In the genomic region with DNA sequence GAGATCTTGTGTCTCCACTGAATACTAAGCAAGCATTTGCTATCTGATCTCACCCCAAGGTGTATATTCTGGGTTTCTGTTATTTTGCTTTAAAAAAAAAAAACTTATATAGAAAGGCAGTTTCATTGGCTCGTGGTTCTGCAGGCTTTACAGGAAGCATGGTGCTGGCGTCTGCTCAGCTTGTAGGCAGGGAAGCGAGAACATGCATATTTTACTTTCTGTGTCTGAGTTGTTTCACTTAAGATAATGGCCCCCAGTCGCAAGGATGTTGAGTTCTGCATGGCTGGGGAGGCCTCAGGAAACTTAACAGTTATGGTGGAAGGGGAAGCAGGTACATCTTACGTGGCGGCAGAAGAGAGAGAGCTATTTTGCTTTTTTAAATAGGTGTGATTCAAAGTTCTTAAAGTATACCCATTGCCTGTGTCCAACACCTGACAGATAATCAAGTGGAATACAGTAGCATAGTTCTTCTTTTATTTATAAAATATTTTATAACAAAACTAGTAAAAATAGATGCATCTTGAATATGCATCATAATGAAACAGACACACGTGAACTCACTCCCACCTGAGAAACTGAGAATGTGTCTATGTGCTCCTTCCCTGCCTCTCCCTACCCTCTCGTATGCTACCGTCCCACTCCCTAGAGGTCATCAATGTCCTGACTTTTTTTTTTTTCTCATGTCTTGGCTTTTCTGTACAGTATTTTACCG, we compare ENCODE assay signal across 8 cellular contexts. TPM values are rescaled to one million over a fixed set of nuclear protein-coding genes. Genes with fewer than 3 reads are reported as not detected.
DNase-seq lines count a peak whose midpoint lies in the region; ATAC-seq and TF ChIP-seq lines count a peak whose summit lies in the region.

No MANE protein-coding gene starts in this region.

- ATAC-seq in activated T-cell treated with anti-CD3 and anti-CD28 coated beads, Interleukin-2, amount 50 U/mL, for 4 hours = no peak

- peak overlapping the region; percentile 60 for H3K9ac ChIP-seq in Karpas-422 (ENCODE audit: low read length)

- no peaks in the 10 kb centered on the region for H3K36me3 Mint-ChIP-seq in activated T-cell treated with anti-CD3 and anti-CD28 coated beads, Interleukin-2, amount 50 U/mL, for 4 hours (ENCODE audit: insufficient read depth)
- peaks cover 3% of the 10 kb centered on the region for H3K36me3 Mint-ChIP-seq in endothelial cell (ENCODE audit: low read depth, unreplicated experiment)

- 77% methylated on average over 10 of the region's 10 CpGs for WGBS in suprapubic skin

- TF ChIP-seq POLR2A in suprapubic skin (IDR thresholded peaks at IDR 0.05) = no peak

- peak overlapping the region; percentile 73 for H3K4me3 ChIP-seq in Karpas-422 (ENCODE audit: low read length)
- peak overlapping the region; percentile 84 for H3K4me3 ChIP-seq in suprapubic skin

- no peak for TF ChIP-seq EP300 in suprapubic skin (IDR thresholded peaks at IDR 0.05)

- no peaks in the 10 kb centered on the region for H3K9me3 Mint-ChIP-seq in activated T-cell treated with anti-CD3 and anti-CD28 coated beads, Interleukin-2, amount 50 U/mL, for 4 hours
- no peaks in the 10 kb centered on the region for H3K9me3 Mint-ChIP-seq in endothelial cell (ENCODE audit: unreplicated experiment)

- H3K36me3 ChIP-seq in Karpas-422 (ENCODE audit: insufficient read depth, low read length) (no peaks in the 10 kb centered on the region), suprapubic skin (no peaks in the 10 kb centered on the region)

- no peak for TF ChIP-seq CTCF in endothelial cell (IDR thresholded peaks at IDR 0.05; ENCODE audit: unreplicated experiment)
- no peak for TF ChIP-seq CTCF in suprapubic skin (IDR thresholded peaks at IDR 0.05)

- H3K9me2 ChIP-seq in Karpas-422 (replicated peaks; ENCODE audit: insufficient read depth, low read length) = no peaks in the 10 kb centered on the region

- no peaks in the 10 kb centered on the region for H3K27me3 Mint-ChIP-seq in activated T-cell treated with anti-CD3 and anti-CD28 coated beads, Interleukin-2, amount 50 U/mL, for 4 hours (ENCODE audit: low read depth)
- no peaks in the 10 kb centered on the region for H3K27me3 Mint-ChIP-seq in endothelial cell (ENCODE audit: unreplicated experiment)

- H3K9me3 ChIP-seq in Karpas-422 (ENCODE audit: low read length) = no peaks in the 10 kb centered on the region
- H3K9me3 ChIP-seq in suprapubic skin = no peaks in the 10 kb centered on the region

- peak overlapping the region; percentile 94 for H3K4me3 Mint-ChIP-seq in activated T-cell treated with anti-CD3 and anti-CD28 coated beads, Interleukin-2, amount 50 U/mL, for 4 hours
- peak overlapping the region; percentile 98 for H3K4me3 Mint-ChIP-seq in endothelial cell (ENCODE audit: unreplicated experiment)

- H3K27ac ChIP-seq in Karpas-422 (ENCODE audit: low read length) (peak overlapping the region; percentile 45), suprapubic skin (no peak overlapping the region)

- no peak overlapping the region for H3K27ac Mint-ChIP-seq in endothelial cell (ENCODE audit: unreplicated experiment)

- peak overlapping the region; percentile 100 for H3K4me2 ChIP-seq in Karpas-422 (ENCODE audit: low read depth, low read length, poor library complexity, severe bottlenecking)

- no peak for DNase-seq in activated T-cell treated with anti-CD3 and anti-CD28 coated beads, Interleukin-2, amount 50 U/mL, for 4 hours
- DNase-seq in activated T-cell treated with anti-CD3 and anti-CD28 coated beads for 4 hours (no peak), Karpas-422 (no peak), endothelial cell (ENCODE audit: low spot score) (no peak), suprapubic skin (ENCODE audit: low spot score in 2 of 2) (no peak), NCI-H1092 (lab: John Stamatoyannopoulos, UW) (no peak), KG1 (lab: John Stamatoyannopoulos, UW) (no peak)
- DNase-seq in stimulated activated CD8-positive, alpha-beta memory T cell treated with anti-CD3 and anti-CD28 coated beads, Interleukin-4, amount 100 ng/mL, for 48 hours = no peak

- H3K4me1 Mint-ChIP-seq in activated T-cell treated with anti-CD3 and anti-CD28 coated beads, Interleukin-2, amount 50 U/mL, for 4 hours (ENCODE audit: low read depth) = peaks cover 41% of the 10 kb centered on the region
- H3K4me1 Mint-ChIP-seq in endothelial cell (ENCODE audit: unreplicated experiment) = peaks cover 9% of the 10 kb centered on the region

- H3K79me2 ChIP-seq in Karpas-422 (ENCODE audit: low read length) = no peaks in the 10 kb centered on the region

- H4K20me1 ChIP-seq in Karpas-422 (ENCODE audit: insufficient read depth, low read depth, low read length) = no peaks in the 10 kb centered on the region

- H2AFZ ChIP-seq in Karpas-422 (ENCODE audit: low read length) = peak overlapping the region; percentile 100

- no peaks in the 10 kb centered on the region for H3K27me3 ChIP-seq in Karpas-422 (ENCODE audit: low read length)
- H3K27me3 ChIP-seq in suprapubic skin = no peaks in the 10 kb centered on the region

- H3K4me1 ChIP-seq in Karpas-422 (ENCODE audit: low read length) (peaks cover 25% of the 10 kb centered on the region), suprapubic skin (peaks cover 19% of the 10 kb centered on the region)

RNA-seq across cellular contexts. Expression of gene ARHGAP17, which starts 15.4 kb away (rescaled TPM):
- 10 to 100 TPM; 69.5 to 83.6 (median 73.1) TPM for total RNA-seq in activated T-cell treated with anti-CD3 and anti-CD28 coated beads, Interleukin-2, amount 50 U/mL, for 4 hours
- 34.2 and 35.2 TPM in 2 replicates for total RNA-seq in Karpas-422 (2014; rRNA removed; shearing (Covaris generic); ENCODE audit: low replicate concordance)
- total RNA-seq in endothelial cell (ENCODE audit: unreplicated experiment) (125 TPM), suprapubic skin (10 to 100 TPM; 47.5 to 71.4 (median 55.8) TPM)
